ENCODE assay signal across 8 cellular contexts in genomic region chr11:65525659-65526480, GRCh38.
DNase-seq lines count a peak whose midpoint lies in the region; TF ChIP-seq lines count a peak whose summit lies in the region.

No MANE protein-coding gene starts in this region.

- DNase-seq in NT2/D1 (ENCODE audit: low read depth, low spot score) = no peak
- DNase-seq in medulla oblongata (ENCODE audit: extremely low spot score) = no peak
- no peak for DNase-seq in inferior parietal cortex (ENCODE audit: extremely low spot score)
- DNase-seq in hepatic stellate cell (ENCODE audit: low spot score) = no peak
- no peak for DNase-seq in DMS79 (lab: John Stamatoyannopoulos, UW)

- peaks cover 20% of the 10 kb centered on the region for H3K4me1 ChIP-seq in NT2/D1 (ENCODE audit: insufficient read depth, insufficient read length)
- no peaks in the 10 kb centered on the region for H3K4me1 ChIP-seq in endocrine pancreas (ENCODE audit: control insufficient read depth, insufficient read depth, low read length)
- H3K4me1 ChIP-seq in neuron (ENCODE audit: insufficient read depth, low read length) = peaks cover 27% of the 10 kb centered on the region

- H3K9me3 ChIP-seq in NT2/D1 (ENCODE audit: insufficient read depth, low read length) (no peaks in the 10 kb centered on the region), endocrine pancreas (ENCODE audit: control insufficient read depth, low read length) (no peaks in the 10 kb centered on the region), neuron (ENCODE audit: low read length) (no peaks in the 10 kb centered on the region)

- H3K36me3 ChIP-seq in NT2/D1 (ENCODE audit: insufficient read depth, insufficient read length, low read length) (peaks cover 47% of the 10 kb centered on the region), endocrine pancreas (ENCODE audit: control insufficient read depth, insufficient read depth, low read length) (no peaks in the 10 kb centered on the region), neuron (ENCODE audit: insufficient read depth, low read length) (peaks cover 20% of the 10 kb centered on the region)

- H3K27me3 ChIP-seq in NT2/D1 (ENCODE audit: insufficient read depth, insufficient read length) (peaks cover 4% of the 10 kb centered on the region), endocrine pancreas (ENCODE audit: control insufficient read depth, insufficient read depth, low read length) (no peaks in the 10 kb centered on the region), neuron (ENCODE audit: insufficient read depth, low read length) (no peaks in the 10 kb centered on the region)

- H3K4me3 ChIP-seq in NT2/D1 (ENCODE audit: insufficient read length, low read depth) (peak overlapping the region; percentile 89), endocrine pancreas (ENCODE audit: control insufficient read depth, insufficient read depth, low read length) (peak overlapping the region; percentile 6), neuron (ENCODE audit: low read length) (peak overlapping the region; percentile 63)

- peak overlapping the region; percentile 96 for H3K9ac ChIP-seq in NT2/D1 (ENCODE audit: insufficient read length, low read depth)
- peak overlapping the region; percentile 74 for H3K9ac ChIP-seq in endocrine pancreas (ENCODE audit: control insufficient read depth, insufficient read depth, low read length)

- peak overlapping the region; percentile 98 for H3K27ac ChIP-seq in C4-2B

- H2AFZ ChIP-seq in neuron (ENCODE audit: low read depth, low read length) = peak overlapping the region; percentile 66

- TF ChIP-seq CTCF in C4-2B (conservative IDR thresholded peaks at IDR 0.05) = no peak

Comparison
In these comparisons a context has a peak if more than half of its experiments do, and no peak if none do; other contexts are left out.
1. H3K4me3 ChIP-seq: peak in every context shown above with its lines; median percentile 89 in NT2/D1; 63 in neuron; 6 in endocrine pancreas.